In genomic region chr21:17780539-17780938, GRCh38 we compare ENCODE assay signal across 8 cellular contexts. TPM values are rescaled to one million over a fixed set of nuclear protein-coding genes. Genes with fewer than 3 reads are reported as not detected.
DNase-seq lines count a peak whose midpoint lies in the region; ATAC-seq and TF ChIP-seq lines count a peak whose summit lies in the region.

No MANE protein-coding gene starts in this region.

- H3K27me3 ChIP-seq in CD8-positive, alpha-beta T cell (ENCODE audit: insufficient read depth, low read length), result no peaks in the 10 kb centered on the region
- H3K27me3 ChIP-seq in lower lobe of right lung (ENCODE audit: low read depth) (no peaks in the 10 kb centered on the region), upper lobe of right lung (no peaks in the 10 kb centered on the region)

- ATAC-seq in CD8-positive, alpha-beta T cell, result peak; percentile 59
- ATAC-seq in GM21367 (IDR thresholded peaks at IDR 0.05; ENCODE audit: unreplicated experiment) (peak; percentile 42), HG03565 (IDR thresholded peaks at IDR 0.05; ENCODE audit: unreplicated experiment) (peak; percentile 32), lower lobe of right lung (no peak), upper lobe of right lung (no peak)

- H3K27ac Mint-ChIP-seq in CD8-positive, alpha-beta T cell, result peak overlapping the region; percentile 93

- no peak overlapping the region for H3K4me3 ChIP-seq in CD8-positive, alpha-beta T cell (ENCODE audit: low read depth, low read length)
- no peak overlapping the region for H3K4me3 ChIP-seq in lower lobe of right lung
- no peak overlapping the region for H3K4me3 ChIP-seq in upper lobe of right lung

- H3K27ac ChIP-seq in CD8-positive, alpha-beta T cell (ENCODE audit: low read depth, low read length), result no peak overlapping the region
- H3K27ac ChIP-seq in lower lobe of right lung (no peak overlapping the region), upper lobe of right lung (no peak overlapping the region)

- no peaks in the 10 kb centered on the region for H3K36me3 ChIP-seq in CD8-positive, alpha-beta T cell (ENCODE audit: insufficient read depth, low read length)
- H3K36me3 ChIP-seq in lower lobe of right lung (no peaks in the 10 kb centered on the region), upper lobe of right lung (no peaks in the 10 kb centered on the region)

- H3K4me1 Mint-ChIP-seq in CD8-positive, alpha-beta T cell (ENCODE audit: low read depth), result peaks cover 87% of the 10 kb centered on the region

- no peak for TF ChIP-seq CTCF in CD8-positive, alpha-beta T cell (IDR thresholded peaks at IDR 0.05)
- no peak for TF ChIP-seq CTCF in lower lobe of right lung (IDR thresholded peaks at IDR 0.05)
- no peak for TF ChIP-seq CTCF in upper lobe of right lung (IDR thresholded peaks at IDR 0.05)

- CTCF ChIA-PET in CD8-positive, alpha-beta T cell (lab: Charles Lee), result interaction anchor here (0.9 to 3.4 kb wide), 4 partner anchors 9 to 101 kb away, joined by 4 to 9 read pairs (median 6); no protein-coding TSS in a partner anchor

- H3K9me3 ChIP-seq in CD8-positive, alpha-beta T cell (ENCODE audit: low read length), result no peaks in the 10 kb centered on the region
- H3K9me3 ChIP-seq in lower lobe of right lung (no peaks in the 10 kb centered on the region), upper lobe of right lung (no peaks in the 10 kb centered on the region)

- POLR2A ChIA-PET in CD8-positive, alpha-beta T cell (lab: Charles Lee), result interaction anchor here (0.8 to 3.1 kb wide), 5 partner anchors 13 to 38 kb away, joined by 3 to 42 read pairs (median 3); partner anchors contain the start of gene C21orf91

- intact Hi-C loops in CD8-positive, alpha-beta T cell (cut with DNase I, micrococcal nuclease), result loop anchor here (2.0 to 5.0 kb wide), 3 partner anchors 14 to 168 kb away; partner anchors contain the start of genes BTG3 (in 1 of the 2) and C21orf91 (in 1 of the 2)
- intact Hi-C loops in lower lobe of right lung (cut with DNase I), result no loop called here
- intact Hi-C loops in upper lobe of right lung (cut with DNase I), result no loop called here

- H3K4me1 ChIP-seq in CD8-positive, alpha-beta T cell (ENCODE audit: insufficient read depth, low read length), result peaks cover 73% of the 10 kb centered on the region
- H3K4me1 ChIP-seq in lower lobe of right lung (peaks cover 16% of the 10 kb centered on the region), upper lobe of right lung (peaks cover 9% of the 10 kb centered on the region)

- H3K27me3 Mint-ChIP-seq in CD8-positive, alpha-beta T cell (ENCODE audit: low read depth), result no peaks in the 10 kb centered on the region

- H3K4me3 Mint-ChIP-seq in CD8-positive, alpha-beta T cell, result peak overlapping the region; percentile 67

- DNase-seq in CD8-positive, alpha-beta T cell, result peak in 5 of 7 experiments; percentile 27 to 68 (median 53)
- peak; percentile 41 for DNase-seq in activated effector memory CD4-positive, alpha-beta T cell treated with Interleukin-2 at 50 U/mL for 16 hours
- DNase-seq in C1 segment of cervical spinal cord (lab: John Stamatoyannopoulos, UW), result no peak
- no peak for DNase-seq in lower lobe of right lung
- no peak for DNase-seq in upper lobe of right lung
- DNase-seq in islet precursor cell, result no peak

- H3K36me3 Mint-ChIP-seq in CD8-positive, alpha-beta T cell, result peaks cover 14% of the 10 kb centered on the region

- H3K9me3 Mint-ChIP-seq in CD8-positive, alpha-beta T cell, result no peaks in the 10 kb centered on the region

RNA-seq across cellular contexts. Expression of gene C21orf91, which starts 38.6 kb away (rescaled TPM):
- total RNA-seq in CD8-positive, alpha-beta T cell, result 10 to 100 TPM; 37.0 to 43.6 TPM
- total RNA-seq in lower lobe of right lung (24.8 TPM), upper lobe of right lung (16.8 TPM)

Comparison
In these comparisons a context has a peak if more than half of its experiments do, and no peak if none do; other contexts are left out.
1. ATAC-seq: peak in CD8-positive, alpha-beta T cell (single experiment), GM21367 (single experiment) and HG03565 (single experiment); none in lower lobe of right lung (0 of 2) and upper lobe of right lung (single experiment).
2. DNase-seq: peak in CD8-positive, alpha-beta T cell (5 of 7) and activated effector memory CD4-positive, alpha-beta T cell treated with Interleukin-2 at 50 U/mL for 16 hours (single experiment); none in C1 segment of cervical spinal cord (0 of 14), lower lobe of right lung (single experiment), upper lobe of right lung (single experiment) and islet precursor cell (single experiment).
3. intact Hi-C loops: an anchor here in CD8-positive, alpha-beta T cell (2.0 to 5.0 kb wide); none called in lower lobe of right lung and upper lobe of right lung.